In the genomic region with DNA sequence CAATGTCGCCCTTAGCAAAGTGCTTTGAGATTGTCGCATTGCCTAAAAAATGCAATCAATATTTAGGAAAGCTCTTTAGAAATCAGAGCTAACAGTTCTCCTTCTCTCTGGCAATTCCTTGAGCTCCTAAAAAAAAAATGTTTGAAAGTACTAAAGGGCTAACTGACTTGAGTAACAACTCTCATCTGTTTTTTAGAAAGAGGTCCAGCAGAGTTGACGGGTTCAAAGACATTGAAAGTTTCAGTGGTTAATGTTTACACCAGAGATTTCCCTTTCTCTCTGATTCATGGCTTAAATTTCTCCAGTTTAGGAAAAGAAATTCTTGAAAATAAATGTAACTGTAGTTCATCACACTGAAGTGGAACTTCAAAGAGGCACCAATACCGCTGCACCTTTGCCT, we compare ENCODE assay signal across 20 cellular contexts. TPM values are rescaled to one million over a fixed set of nuclear protein-coding genes. Genes with fewer than 3 reads are reported as not detected.
"Had no signal": no experiment of that assay in that cellular context is flagged by ENCODE, and none has a peak within 500 bp of the region (broad histone marks: within the 10 kb centered on the region; RNA-seq: fewer than 3 reads in every experiment).

No MANE protein-coding gene starts in this region.

RNA-seq across cellular contexts. Expression of gene DAZ2, which starts 8.7 kb away (rescaled TPM):
- total RNA-seq: activated naive CD4-positive, alpha-beta T cell treated with anti-CD3 and anti-CD28 coated beads for 36 hours; activated naive CD4-positive, alpha-beta T cell treated with anti-CD3 and anti-CD28 coated beads, Interleukin-2, amount 50 U/mL, for 72 hours; activated naive CD8-positive, alpha-beta T cell treated with anti-CD3 and anti-CD28 coated beads for 36 hours; activated naive CD8-positive, alpha-beta T cell treated with anti-CD3 and anti-CD28 coated beads, Interleukin-2, amount 10 ng/mL, durations not matched to agents 7 days and 5 days; activated T-cell treated with anti-CD3 and anti-CD28 coated beads, Interleukin-2, amount 50 U/mL, for 4 hours; activated T-cell treated with anti-CD3 and anti-CD28 coated beads, Interleukin-2, amount 50 U/mL, for 72 hours; activated T-helper 1 cell treated with anti-CD3 and anti-CD28 coated beads, Interleukin-12 subunit alpha, Interleukin-12 subunit beta, Interleukin-2, Interleukin-4 antibody, amounts not matched to agents 30 ng/mL and 10 ng/mL and 1 ng/mL, durations not matched to agents 14 hours and 24 hours and 36 hours; activated T-helper 17 cell treated with anti-CD3 and anti-CD28 coated beads, Interleukin-2, amount 50 U/mL, for 72 hours; activated T-helper 2 cell treated with anti-CD3 and anti-CD28 coated beads, Interferon-gamma antibody, Interleukin-2, Interleukin-4, amounts not matched to agents 10 μg/mL and 5 μg/mL and 100 μg/mL, durations not matched to agents 14 hours and 24 hours and 36 hours; adrenal gland; aorta; ascending aorta; astrocyte; body of pancreas; breast epithelium; bronchial epithelial cell; cardiac muscle cell; cardiac septum; cerebellum; chondrocyte had no signal

RNA-seq across cellular contexts. Expression of gene DAZ1, which starts 11.9 kb away (rescaled TPM):
- total RNA-seq: activated naive CD4-positive, alpha-beta T cell treated with anti-CD3 and anti-CD28 coated beads for 36 hours; activated naive CD4-positive, alpha-beta T cell treated with anti-CD3 and anti-CD28 coated beads, Interleukin-2, amount 50 U/mL, for 72 hours; activated naive CD8-positive, alpha-beta T cell treated with anti-CD3 and anti-CD28 coated beads for 36 hours; activated naive CD8-positive, alpha-beta T cell treated with anti-CD3 and anti-CD28 coated beads, Interleukin-2, amount 10 ng/mL, durations not matched to agents 7 days and 5 days; activated T-cell treated with anti-CD3 and anti-CD28 coated beads, Interleukin-2, amount 50 U/mL, for 4 hours; activated T-cell treated with anti-CD3 and anti-CD28 coated beads, Interleukin-2, amount 50 U/mL, for 72 hours; activated T-helper 1 cell treated with anti-CD3 and anti-CD28 coated beads, Interleukin-12 subunit alpha, Interleukin-12 subunit beta, Interleukin-2, Interleukin-4 antibody, amounts not matched to agents 30 ng/mL and 10 ng/mL and 1 ng/mL, durations not matched to agents 14 hours and 24 hours and 36 hours; activated T-helper 17 cell treated with anti-CD3 and anti-CD28 coated beads, Interleukin-2, amount 50 U/mL, for 72 hours; activated T-helper 2 cell treated with anti-CD3 and anti-CD28 coated beads, Interferon-gamma antibody, Interleukin-2, Interleukin-4, amounts not matched to agents 10 μg/mL and 5 μg/mL and 100 μg/mL, durations not matched to agents 14 hours and 24 hours and 36 hours; adrenal gland; aorta; ascending aorta; astrocyte; body of pancreas; breast epithelium; bronchial epithelial cell; cardiac muscle cell; cardiac septum; cerebellum; chondrocyte had no signal
